ENCODE assay signal across 1 cellular context in genomic region chr3:10352146-10352911, GRCh38.
TF ChIP-seq lines count a peak whose summit lies in the region.

No MANE protein-coding gene starts in this region.

TF ChIP-seq in SK-N-SH treated with all-trans-retinoic acid at 6 μM for 48 hours, 23 proteins besides CTCF, POLR2A, EP300 and RAD21 (continued from another document):
- no peak for TF ChIP-seq POU6F1 (CRISPR knock-in tag; IDR thresholded peaks at IDR 0.05; ENCODE audit: borderline replicate concordance, low read depth)
